In genomic region chr22:46121079-46121478, GRCh38 we compare ENCODE assay signal across 18 cellular contexts.
"Had no signal": no experiment of that assay in that cellular context is flagged by ENCODE, and none has a peak within 500 bp of the region (broad histone marks: within the 10 kb centered on the region; RNA-seq: fewer than 3 reads in every experiment).

No MANE protein-coding gene starts in this region.

- ATAC-seq: activated CD4-positive, CD25-positive, alpha-beta regulatory T cell treated with anti-CD3 and anti-CD28 coated beads, Interleukin-2, amount 50 U/mL, for 24 hours; gastrocnemius medialis; heart left ventricle; psoas muscle had no signal

- H3K27me3 Mint-ChIP-seq: activated naive CD8-positive, alpha-beta T cell treated with anti-CD3 and anti-CD28 coated beads for 36 hours; naive B cell; stimulated activated naive CD8-positive, alpha-beta T cell treated with anti-CD3 and anti-CD28 coated beads, Interleukin-15, Interleukin-2, amounts not matched to agents 100 ng/mL and 50 ng/mL, for 24 hours had no signal

- H3K36me3 ChIP-seq: gastrocnemius medialis, heart left ventricle, left ventricle myocardium inferior, ovary, tibial nerve had no signal

- H3K9me3 Mint-ChIP-seq: activated naive CD8-positive, alpha-beta T cell treated with anti-CD3 and anti-CD28 coated beads for 36 hours; brain; endodermal cell; immature natural killer cell; naive B cell; stimulated activated naive CD8-positive, alpha-beta T cell treated with anti-CD3 and anti-CD28 coated beads, Interleukin-15, Interleukin-2, amounts not matched to agents 100 ng/mL and 50 ng/mL, for 24 hours had no signal

- H3K27ac Mint-ChIP-seq: activated naive CD8-positive, alpha-beta T cell treated with anti-CD3 and anti-CD28 coated beads for 36 hours; endodermal cell; stimulated activated naive CD8-positive, alpha-beta T cell treated with anti-CD3 and anti-CD28 coated beads, Interleukin-15, Interleukin-2, amounts not matched to agents 100 ng/mL and 50 ng/mL, for 24 hours had no signal

- H3K27me3 ChIP-seq: gastrocnemius medialis, heart left ventricle, ovary, tibial nerve had no signal

- H3K4me1 Mint-ChIP-seq: endodermal cell, immature natural killer cell had no signal

- H3K9me3 ChIP-seq: gastrocnemius medialis, heart left ventricle, left ventricle myocardium inferior, ovary, psoas muscle, tibial nerve had no signal

- DNase-seq: activated gamma-delta T cell treated with Interleukin-2 at 50 U/mL for 16 hours; activated naive CD8-positive, alpha-beta T cell treated with anti-CD3 and anti-CD28 coated beads for 36 hours; central memory CD4-positive, alpha-beta T cell; endodermal cell; gastrocnemius medialis; heart left ventricle; immature natural killer cell; kidney glomerular epithelial cell; left ventricle myocardium inferior; naive B cell; psoas muscle; T1000 had no signal

- H3K36me3 Mint-ChIP-seq: activated naive CD8-positive, alpha-beta T cell treated with anti-CD3 and anti-CD28 coated beads for 36 hours; brain; immature natural killer cell; naive B cell had no signal

- H3K4me3 Mint-ChIP-seq: activated naive CD8-positive, alpha-beta T cell treated with anti-CD3 and anti-CD28 coated beads for 36 hours; brain; endodermal cell; immature natural killer cell; naive B cell; stimulated activated naive CD8-positive, alpha-beta T cell treated with anti-CD3 and anti-CD28 coated beads, Interleukin-15, Interleukin-2, amounts not matched to agents 100 ng/mL and 50 ng/mL, for 24 hours had no signal

- H3K4me3 ChIP-seq: gastrocnemius medialis, heart left ventricle, left ventricle myocardium inferior, ovary, psoas muscle, skin epidermis, tibial nerve had no signal

- H3K27ac ChIP-seq: gastrocnemius medialis, psoas muscle had no signal
